Comparison of ENCODE assay signal across 1 cellular context in the genomic region with DNA sequence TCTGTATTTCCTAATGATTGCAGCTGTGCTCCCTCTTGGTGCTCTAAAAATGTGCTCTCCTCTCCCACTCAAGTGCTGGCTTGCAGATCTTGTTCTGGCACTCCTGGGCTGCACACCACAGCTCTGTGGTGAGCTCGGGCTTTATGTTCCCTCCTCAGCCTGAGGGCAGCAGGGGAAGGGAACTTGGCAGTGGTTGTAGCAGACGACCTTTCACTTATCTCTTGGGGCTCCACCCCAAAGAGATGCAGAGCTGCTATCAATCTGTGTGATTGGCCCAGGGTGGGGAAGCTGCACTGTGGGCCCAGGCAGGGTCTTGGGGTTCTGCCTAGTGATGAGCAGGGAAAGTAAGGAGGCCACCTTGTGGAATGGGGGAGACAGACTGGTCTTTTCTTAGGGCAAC.
TF ChIP-seq lines count a peak whose summit lies in the region.

No MANE protein-coding gene starts in this region.

TF ChIP-seq in GM23338, 12 proteins besides CTCF, POLR2A, EP300 and RAD21 (continued from another document):
- TF ChIP-seq, protein P1, sequence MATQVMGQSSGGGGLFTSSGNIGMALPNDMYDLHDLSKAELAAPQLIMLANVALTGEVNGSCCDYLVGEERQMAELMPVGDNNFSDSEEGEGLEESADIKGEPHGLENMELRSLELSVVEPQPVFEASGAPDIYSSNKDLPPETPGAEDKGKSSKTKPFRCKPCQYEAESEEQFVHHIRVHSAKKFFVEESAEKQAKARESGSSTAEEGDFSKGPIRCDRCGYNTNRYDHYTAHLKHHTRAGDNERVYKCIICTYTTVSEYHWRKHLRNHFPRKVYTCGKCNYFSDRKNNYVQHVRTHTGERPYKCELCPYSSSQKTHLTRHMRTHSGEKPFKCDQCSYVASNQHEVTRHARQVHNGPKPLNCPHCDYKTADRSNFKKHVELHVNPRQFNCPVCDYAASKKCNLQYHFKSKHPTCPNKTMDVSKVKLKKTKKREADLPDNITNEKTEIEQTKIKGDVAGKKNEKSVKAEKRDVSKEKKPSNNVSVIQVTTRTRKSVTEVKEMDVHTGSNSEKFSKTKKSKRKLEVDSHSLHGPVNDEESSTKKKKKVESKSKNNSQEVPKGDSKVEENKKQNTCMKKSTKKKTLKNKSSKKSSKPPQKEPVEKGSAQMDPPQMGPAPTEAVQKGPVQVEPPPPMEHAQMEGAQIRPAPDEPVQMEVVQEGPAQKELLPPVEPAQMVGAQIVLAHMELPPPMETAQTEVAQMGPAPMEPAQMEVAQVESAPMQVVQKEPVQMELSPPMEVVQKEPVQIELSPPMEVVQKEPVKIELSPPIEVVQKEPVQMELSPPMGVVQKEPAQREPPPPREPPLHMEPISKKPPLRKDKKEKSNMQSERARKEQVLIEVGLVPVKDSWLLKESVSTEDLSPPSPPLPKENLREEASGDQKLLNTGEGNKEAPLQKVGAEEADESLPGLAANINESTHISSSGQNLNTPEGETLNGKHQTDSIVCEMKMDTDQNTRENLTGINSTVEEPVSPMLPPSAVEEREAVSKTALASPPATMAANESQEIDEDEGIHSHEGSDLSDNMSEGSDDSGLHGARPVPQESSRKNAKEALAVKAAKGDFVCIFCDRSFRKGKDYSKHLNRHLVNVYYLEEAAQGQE (IDR thresholded peaks at IDR 0.05; ENCODE audit: unreplicated experiment) = no peak
- TF ChIP-seq ZNF114 (CRISPR knock-in tag; IDR thresholded peaks at IDR 0.05) (no peak), EZH2phosphoT487 (IDR thresholded peaks at IDR 0.05; ENCODE audit: unreplicated experiment) (no peak), NANOG (IDR thresholded peaks at IDR 0.05; ENCODE audit: borderline replicate concordance) (no peak), JUNB (IDR thresholded peaks at IDR 0.05; ENCODE audit: unreplicated experiment) (no peak), ZNF462 (CRISPR knock-in tag; IDR thresholded peaks at IDR 0.05) (no peak)
